ENCODE assay signal across 16 cellular contexts in genomic region chr16:68328860-68329370, GRCh38. TPM values are rescaled to one million over a fixed set of nuclear protein-coding genes. Genes with fewer than 3 reads are reported as not detected.
A peak's percentile ranks its signal among the peaks of the same experiment; 100 is the strongest.
DNase-seq lines count a peak whose midpoint lies in the region; ATAC-seq and TF ChIP-seq lines count a peak whose summit lies in the region.
"Had no signal": no experiment of that assay in that cellular context is flagged by ENCODE, and none has a peak within 500 bp of the region (broad histone marks: within the 10 kb centered on the region; RNA-seq: fewer than 3 reads in every experiment).

No MANE protein-coding gene starts in this region.

- no peak for ATAC-seq in activated naive CD8-positive, alpha-beta T cell treated with anti-CD3 and anti-CD28 coated beads, Interleukin-2, amount 10 ng/mL, durations not matched to agents 7 days and 5 days (ENCODE audit: low read depth)
- no peak for ATAC-seq in activated naive CD8-positive, alpha-beta T cell treated with anti-CD3 and anti-CD28 coated beads, Interleukin-2, amount 50 U/mL, for 24 hours
- no peak for ATAC-seq in RWPE2 (ENCODE audit: low read depth)
- no peak for ATAC-seq in activated CD8-positive, alpha-beta memory T cell treated with anti-CD3 and anti-CD28 coated beads, Interleukin-2, amount 10 ng/mL, durations not matched to agents 7 days and 5 days

- H3K9me2 ChIP-seq in hepatocyte (replicated peaks; ENCODE audit: insufficient read depth), result no peaks in the 10 kb centered on the region
- H3K9me2 ChIP-seq: SK-N-SH had no signal

- no peaks in the 10 kb centered on the region for H3K9me3 Mint-ChIP-seq in activated naive CD8-positive, alpha-beta T cell treated with anti-CD3 and anti-CD28 coated beads, Interleukin-2, amount 10 ng/mL, durations not matched to agents 7 days and 5 days
- H3K9me3 Mint-ChIP-seq in activated naive CD8-positive, alpha-beta T cell treated with anti-CD3 and anti-CD28 coated beads, Interleukin-2, amount 50 U/mL, for 24 hours, result no peaks in the 10 kb centered on the region
- no peaks in the 10 kb centered on the region for H3K9me3 Mint-ChIP-seq in activated CD8-positive, alpha-beta memory T cell treated with anti-CD3 and anti-CD28 coated beads, Interleukin-2, amount 10 ng/mL, durations not matched to agents 7 days and 5 days (ENCODE audit: low read depth)
- H3K9me3 Mint-ChIP-seq: activated CD4-positive, alpha-beta memory T cell treated with anti-CD3 and anti-CD28 coated beads for 36 hours had no signal

- H3K4me3 Mint-ChIP-seq in activated naive CD8-positive, alpha-beta T cell treated with anti-CD3 and anti-CD28 coated beads, Interleukin-2, amount 10 ng/mL, durations not matched to agents 7 days and 5 days, result no peak overlapping the region
- H3K4me3 Mint-ChIP-seq in activated naive CD8-positive, alpha-beta T cell treated with anti-CD3 and anti-CD28 coated beads, Interleukin-2, amount 50 U/mL, for 24 hours, result no peak overlapping the region
- no peak overlapping the region for H3K4me3 Mint-ChIP-seq in activated CD8-positive, alpha-beta memory T cell treated with anti-CD3 and anti-CD28 coated beads, Interleukin-2, amount 10 ng/mL, durations not matched to agents 7 days and 5 days
- H3K4me3 Mint-ChIP-seq: activated CD4-positive, alpha-beta memory T cell treated with anti-CD3 and anti-CD28 coated beads for 36 hours had no signal

- H3K9me3 ChIP-seq in RWPE2 (ENCODE audit: severe bottlenecking) (no peaks in the 10 kb centered on the region), hepatocyte (ENCODE audit: low read depth) (no peaks in the 10 kb centered on the region), vagina (no peaks in the 10 kb centered on the region)
- H3K9me3 ChIP-seq: adrenal gland, heart left ventricle, SK-N-SH, testis had no signal

- H3K27ac ChIP-seq in RWPE2 (ENCODE audit: poor library complexity, severe bottlenecking), result no peak overlapping the region
- peak overlapping the region; percentile 78 for H3K27ac ChIP-seq in hepatocyte
- peak overlapping the region; percentile 19 for H3K27ac ChIP-seq in temporal lobe (ENCODE audit: low read depth, low read length)
- no peak overlapping the region for H3K27ac ChIP-seq in vagina
- H3K27ac ChIP-seq: adrenal gland, cardiac muscle cell, GM23248, heart left ventricle, testis had no signal

- H3K36me3 ChIP-seq in RWPE2 (ENCODE audit: low read depth) (peaks cover 40% of the 10 kb centered on the region), hepatocyte (replicated peaks; ENCODE audit: insufficient read depth, low read depth) (no peaks in the 10 kb centered on the region), vagina (peaks cover 0 to 18% of the 10 kb centered on the region in 2 donors)

- POLR2A ChIA-PET in activated naive CD8-positive, alpha-beta T cell treated with anti-CD3 and anti-CD28 coated beads, Interleukin-2, amount 10 ng/mL, durations not matched to agents 7 days and 5 days (lab: Charles Lee), result interaction anchor here (0.7 to 3.4 kb wide), 5 partner anchors 9 to 67 kb away, joined by 3 to 21 read pairs (median 9); partner anchors contain the start of genes PRMT7, SLC7A6 and SLC7A6OS

- H3K4me1 Mint-ChIP-seq in activated naive CD8-positive, alpha-beta T cell treated with anti-CD3 and anti-CD28 coated beads, Interleukin-2, amount 10 ng/mL, durations not matched to agents 7 days and 5 days, result peaks cover 28% of the 10 kb centered on the region
- H3K4me1 Mint-ChIP-seq in activated naive CD8-positive, alpha-beta T cell treated with anti-CD3 and anti-CD28 coated beads, Interleukin-2, amount 50 U/mL, for 24 hours, result peaks cover 22% of the 10 kb centered on the region
- H3K4me1 Mint-ChIP-seq in activated CD8-positive, alpha-beta memory T cell treated with anti-CD3 and anti-CD28 coated beads, Interleukin-2, amount 10 ng/mL, durations not matched to agents 7 days and 5 days, result peaks cover 26% of the 10 kb centered on the region

- H4K20me1 ChIP-seq in hepatocyte (ENCODE audit: insufficient read depth, poor library complexity, severe bottlenecking), result no peaks in the 10 kb centered on the region

- no peak for TF ChIP-seq POLR2A in vagina (IDR thresholded peaks at IDR 0.05)

- no peaks in the 10 kb centered on the region for H3K79me2 ChIP-seq in hepatocyte

- peaks cover 23% of the 10 kb centered on the region for H3K36me3 Mint-ChIP-seq in activated naive CD8-positive, alpha-beta T cell treated with anti-CD3 and anti-CD28 coated beads, Interleukin-2, amount 10 ng/mL, durations not matched to agents 7 days and 5 days
- peaks cover 34% of the 10 kb centered on the region for H3K36me3 Mint-ChIP-seq in activated naive CD8-positive, alpha-beta T cell treated with anti-CD3 and anti-CD28 coated beads, Interleukin-2, amount 50 U/mL, for 24 hours (ENCODE audit: low read depth)
- H3K36me3 Mint-ChIP-seq in activated CD8-positive, alpha-beta memory T cell treated with anti-CD3 and anti-CD28 coated beads, Interleukin-2, amount 10 ng/mL, durations not matched to agents 7 days and 5 days, result peaks cover 25% of the 10 kb centered on the region

- whole genome bisulfite sequencing in hepatocyte (ENCODE audit: low lambda C conversion rate, missing lambda C conversion rate), result 30% methylated on average over 3 of the region's 3 CpGs

- DNase-seq in activated naive CD8-positive, alpha-beta T cell treated with anti-CD3 and anti-CD28 coated beads, Interleukin-2, amount 10 ng/mL, durations not matched to agents 7 days and 5 days, result no peak
- no peak for DNase-seq in activated naive CD8-positive, alpha-beta T cell treated with anti-CD3 and anti-CD28 coated beads, Interleukin-2, amount 50 U/mL, for 24 hours
- DNase-seq in RWPE2 (ENCODE audit: low spot score) (no peak), hepatocyte (ENCODE audit: low spot score) (peak; percentile 69), vagina (ENCODE audit: extremely low spot score in 2 of 2) (no peak), LoVo (ENCODE audit: low spot score) (no peak)
- DNase-seq in activated CD8-positive, alpha-beta memory T cell treated with anti-CD3 and anti-CD28 coated beads, Interleukin-2, amount 10 ng/mL, durations not matched to agents 7 days and 5 days, result no peak
- DNase-seq: activated gamma-delta T cell had no signal

- H3K4me3 ChIP-seq in RWPE2 (ENCODE audit: severe bottlenecking) (no peak overlapping the region), hepatocyte (no peak overlapping the region), vagina (no peak overlapping the region)
- H3K4me3 ChIP-seq: adrenal gland, cardiac muscle cell, GM23248, heart left ventricle, testis had no signal

- H3K4me1 ChIP-seq in RWPE2 (ENCODE audit: insufficient read depth, poor library complexity, severe bottlenecking) (peaks cover 4% of the 10 kb centered on the region), hepatocyte (ENCODE audit: insufficient read depth) (peaks cover 33% of the 10 kb centered on the region), vagina (no peaks in the 10 kb centered on the region)
- H3K4me1 ChIP-seq: testis had no signal

- no peaks in the 10 kb centered on the region for H3K27me3 ChIP-seq in RWPE2 (ENCODE audit: insufficient read depth, poor library complexity, severe bottlenecking)
- no peaks in the 10 kb centered on the region for H3K27me3 ChIP-seq in hepatocyte
- no peaks in the 10 kb centered on the region for H3K27me3 ChIP-seq in vagina
- H3K27me3 ChIP-seq: adrenal gland, cardiac muscle cell, heart left ventricle, testis had no signal

- peak overlapping the region; percentile 19 for H3K4me2 ChIP-seq in hepatocyte
- H3K4me2 ChIP-seq: SK-N-SH had no signal

- CTCF ChIA-PET in activated CD8-positive, alpha-beta memory T cell treated with anti-CD3 and anti-CD28 coated beads, Interleukin-2, amount 10 ng/mL, durations not matched to agents 7 days and 5 days (lab: Charles Lee), result interaction anchor here (0.6 to 21.5 kb wide), 30 partner anchors 9 to 341 kb away, joined by 3 to 451 read pairs (median 4); partner anchors contain the start of genes PLA2G15, PRMT7, SLC7A6 and SLC7A6OS

- no peak overlapping the region for H2AFZ ChIP-seq in hepatocyte
- H2AFZ ChIP-seq: GM23248 had no signal

- TF ChIP-seq CTCF in RWPE2 (IDR thresholded peaks at IDR 0.05; ENCODE audit: poor library complexity, severe bottlenecking) (peak; percentile 75), hepatocyte (IDR thresholded peaks at IDR 0.05; ENCODE audit: poor library complexity) (no peak), vagina (IDR thresholded peaks at IDR 0.05) (no peak)

- peak overlapping the region; percentile 33 for H3K27ac Mint-ChIP-seq in activated naive CD8-positive, alpha-beta T cell treated with anti-CD3 and anti-CD28 coated beads, Interleukin-2, amount 10 ng/mL, durations not matched to agents 7 days and 5 days
- no peak overlapping the region for H3K27ac Mint-ChIP-seq in activated naive CD8-positive, alpha-beta T cell treated with anti-CD3 and anti-CD28 coated beads, Interleukin-2, amount 50 U/mL, for 24 hours
- H3K27ac Mint-ChIP-seq in activated CD8-positive, alpha-beta memory T cell treated with anti-CD3 and anti-CD28 coated beads, Interleukin-2, amount 10 ng/mL, durations not matched to agents 7 days and 5 days, result no peak overlapping the region
- H3K27ac Mint-ChIP-seq: activated CD4-positive, alpha-beta memory T cell treated with anti-CD3 and anti-CD28 coated beads for 36 hours had no signal

- intact Hi-C loops in vagina (cut with DNase I), result loop anchor here (5.0 kb wide), 1 partner anchor 67 kb away; the partner anchor contains the start of gene SLC7A6

- H3K27me3 Mint-ChIP-seq in activated naive CD8-positive, alpha-beta T cell treated with anti-CD3 and anti-CD28 coated beads, Interleukin-2, amount 10 ng/mL, durations not matched to agents 7 days and 5 days, result no peaks in the 10 kb centered on the region
- H3K27me3 Mint-ChIP-seq in activated naive CD8-positive, alpha-beta T cell treated with anti-CD3 and anti-CD28 coated beads, Interleukin-2, amount 50 U/mL, for 24 hours, result no peaks in the 10 kb centered on the region
- H3K27me3 Mint-ChIP-seq in activated CD8-positive, alpha-beta memory T cell treated with anti-CD3 and anti-CD28 coated beads, Interleukin-2, amount 10 ng/mL, durations not matched to agents 7 days and 5 days, result no peaks in the 10 kb centered on the region
- H3K27me3 Mint-ChIP-seq: activated CD4-positive, alpha-beta memory T cell treated with anti-CD3 and anti-CD28 coated beads for 36 hours had no signal

RNA-seq across cellular contexts. Expression of gene PRMT7, which starts 18.1 kb away (rescaled TPM):
- 10 to 100 TPM; 85.7 to 87.3 TPM for total RNA-seq in activated naive CD8-positive, alpha-beta T cell treated with anti-CD3 and anti-CD28 coated beads, Interleukin-2, amount 10 ng/mL, durations not matched to agents 7 days and 5 days
- total RNA-seq in hepatocyte, result 41.1 and 41.9 TPM in 2 replicates
- 31.0 and 43.6 TPM in 2 replicates for polyA plus RNA-seq in hepatocyte
- total RNA-seq in temporal lobe, result 39.1 TPM
- total RNA-seq in activated CD8-positive, alpha-beta memory T cell treated with anti-CD3 and anti-CD28 coated beads, Interleukin-2, amount 10 ng/mL, durations not matched to agents 7 days and 5 days, result 10 to 100 TPM; 60.9 to 73.9 TPM
- total RNA-seq in vagina, result 47.9 TPM

RNA-seq across cellular contexts. Expression of gene SLC7A6OS, which starts 18.2 kb away (rescaled TPM):
- total RNA-seq in activated naive CD8-positive, alpha-beta T cell treated with anti-CD3 and anti-CD28 coated beads, Interleukin-2, amount 10 ng/mL, durations not matched to agents 7 days and 5 days, result 10 to 100 TPM; 38.2 to 44.4 TPM
- total RNA-seq in hepatocyte, result 8.8 and 13.0 TPM in 2 replicates
- 13.7 and 18.9 TPM in 2 replicates for polyA plus RNA-seq in hepatocyte
- total RNA-seq in temporal lobe, result 8.9 TPM
- total RNA-seq in activated CD8-positive, alpha-beta memory T cell treated with anti-CD3 and anti-CD28 coated beads, Interleukin-2, amount 10 ng/mL, durations not matched to agents 7 days and 5 days, result 10 to 100 TPM; 29.8 to 30.8 TPM
- 15.5 TPM for total RNA-seq in vagina

Comparison
In these comparisons a context has a peak if more than half of its experiments do, and no peak if none do; other contexts are left out.
1. H3K27ac ChIP-seq: peak in hepatocyte (single experiment) and temporal lobe (single experiment); none in RWPE2 (single experiment) and vagina (single experiment).